ENCODE assay signal across 13 cellular contexts in genomic region chr2:65281626-65282351, GRCh38. TPM values are rescaled to one million over a fixed set of nuclear protein-coding genes. Genes with fewer than 3 reads are reported as not detected.
DNase-seq lines count a peak whose midpoint lies in the region; ATAC-seq and TF ChIP-seq lines count a peak whose summit lies in the region.
"Had no signal": no experiment of that assay in that cellular context is flagged by ENCODE, and none has a peak within 500 bp of the region (broad histone marks: within the 10 kb centered on the region; RNA-seq: fewer than 3 reads in every experiment).

No MANE protein-coding gene starts in this region.

- peak; percentile 83 for ATAC-seq in GM23338
- ATAC-seq in heart left ventricle: peak; percentile 47 to 63 (median 52)
- ATAC-seq in naive thymus-derived CD4-positive, alpha-beta T cell: no peak
- ATAC-seq: activated naive CD4-positive, alpha-beta T cell treated with anti-CD3 and anti-CD28 coated beads, Interleukin-2, amount 50 U/mL, for 72 hours had no signal

- TF ChIP-seq CTCF in GM23338 (conservative IDR thresholded peaks at IDR 0.05; ENCODE audit: low read depth in 2 of 2) (no peak), heart left ventricle (IDR thresholded peaks at IDR 0.05) (no peak), coronary artery (IDR thresholded peaks at IDR 0.05) (no peak)

- H3K36me3 Mint-ChIP-seq in GM23338 (ENCODE audit: low read depth): no peaks in the 10 kb centered on the region
- no peaks in the 10 kb centered on the region for H3K36me3 Mint-ChIP-seq in naive thymus-derived CD4-positive, alpha-beta T cell
- H3K36me3 Mint-ChIP-seq: activated naive CD4-positive, alpha-beta T cell treated with anti-CD3 and anti-CD28 coated beads, Interleukin-2, amount 50 U/mL, for 72 hours had no signal

- H3K4me3 Mint-ChIP-seq in GM23338: no peak overlapping the region
- no peak overlapping the region for H3K4me3 Mint-ChIP-seq in naive thymus-derived CD4-positive, alpha-beta T cell
- H3K4me3 Mint-ChIP-seq: T-helper 1 cell treated with Interleukin-12 subunit alpha and Interleukin-12 subunit beta and Interleukin-4 antibody, amounts not matched to agents 30 μg/mL and 1 μg/mL, for 36 hours had no signal

- H3K4me3 ChIP-seq in GM23338: no peak overlapping the region
- H3K4me3 ChIP-seq in heart left ventricle: no peak overlapping the region
- H3K4me3 ChIP-seq in neuron (ENCODE audit: low read length): no peak overlapping the region
- H3K4me3 ChIP-seq in naive thymus-derived CD4-positive, alpha-beta T cell (ENCODE audit: low read length): no peak overlapping the region
- H3K4me3 ChIP-seq in coronary artery: no peak overlapping the region

- H3K27ac ChIP-seq in GM23338 (ENCODE audit: low read depth): no peak overlapping the region
- H3K27ac ChIP-seq in heart left ventricle: peak overlapping the region in 7 of 12 donors; percentile 6 to 44 (median 28)
- no peak overlapping the region for H3K27ac ChIP-seq in naive thymus-derived CD4-positive, alpha-beta T cell (ENCODE audit: low read depth, low read length)
- no peak overlapping the region for H3K27ac ChIP-seq in coronary artery

- whole genome bisulfite sequencing in heart left ventricle, 4 donors: 30 to 38% (median 35%) methylated on average over 4 of the region's 4 CpGs

- no peaks in the 10 kb centered on the region for H3K9me2 ChIP-seq in GM23338 (ENCODE audit: insufficient read depth)

- H3F3A ChIP-seq in GM23338 (replicated peaks; ENCODE audit: low read depth): no peaks in the 10 kb centered on the region

- H3K4me1 ChIP-seq in GM23338 (ENCODE audit: insufficient read depth): peaks cover 4% of the 10 kb centered on the region; the same call in 1 of the 2 replicates
- peaks cover 7 to 38% (median 22%) of the 10 kb centered on the region in 12 donors for H3K4me1 ChIP-seq in heart left ventricle
- no peaks in the 10 kb centered on the region for H3K4me1 ChIP-seq in neuron (ENCODE audit: insufficient read depth, low read length)
- peaks cover 11 to 12% of the 10 kb centered on the region in 2 donors for H3K4me1 ChIP-seq in naive thymus-derived CD4-positive, alpha-beta T cell (ENCODE audit: control insufficient read depth in 2 of 2, insufficient read depth in 2 of 2, low read length in 2 of 2)

- CTCF ChIA-PET in naive thymus-derived CD4-positive, alpha-beta T cell (lab: Charles Lee): interaction anchor here (0.6 kb wide), 1 partner anchor 44 kb away, joined by 3 read pairs; no protein-coding TSS in a partner anchor

- H3K9me3 ChIP-seq in heart left ventricle: no peaks in the 10 kb centered on the region
- no peaks in the 10 kb centered on the region for H3K9me3 ChIP-seq in neuron (ENCODE audit: low read length)
- no peaks in the 10 kb centered on the region for H3K9me3 ChIP-seq in naive thymus-derived CD4-positive, alpha-beta T cell (ENCODE audit: control insufficient read depth in 2 of 3, low read length in 3 of 3)

- H3K27me3 ChIP-seq in GM23338 (ENCODE audit: insufficient read depth) (peaks cover 70% of the 10 kb centered on the region), heart left ventricle (peaks cover 0 to 4% (median 0%) of the 10 kb centered on the region in 9 donors), neuron (ENCODE audit: insufficient read depth, low read length) (no peaks in the 10 kb centered on the region)
- H3K27me3 ChIP-seq in naive thymus-derived CD4-positive, alpha-beta T cell (ENCODE audit: control insufficient read depth in 2 of 2, insufficient read depth in 2 of 2, low read length in 2 of 2): no peaks in the 10 kb centered on the region

- peaks cover 62% of the 10 kb centered on the region for H3K27me3 Mint-ChIP-seq in GM23338 (ENCODE audit: insufficient read depth, low read depth, poor library complexity)
- H3K27me3 Mint-ChIP-seq in naive thymus-derived CD4-positive, alpha-beta T cell: peaks cover 0 to 18% (median 0%) of the 10 kb centered on the region in 5 donors

- no peak overlapping the region for H3K27ac Mint-ChIP-seq in GM23338
- H3K27ac Mint-ChIP-seq in naive thymus-derived CD4-positive, alpha-beta T cell: no peak overlapping the region
- H3K27ac Mint-ChIP-seq: activated naive CD4-positive, alpha-beta T cell treated with anti-CD3 and anti-CD28 coated beads, Interleukin-2, amount 50 U/mL, for 72 hours; T-helper 1 cell treated with Interleukin-12 subunit alpha and Interleukin-12 subunit beta and Interleukin-4 antibody, amounts not matched to agents 30 μg/mL and 1 μg/mL, for 36 hours had no signal

- TF ChIP-seq POLR2A in heart left ventricle (IDR thresholded peaks at IDR 0.05): no peak

- H3K4me1 Mint-ChIP-seq in GM23338: peaks cover 12% of the 10 kb centered on the region
- H3K4me1 Mint-ChIP-seq in naive thymus-derived CD4-positive, alpha-beta T cell: peaks cover 6 to 19% (median 13%) of the 10 kb centered on the region in 7 donors

- peak overlapping the region; percentile 23; the same call in 1 of the 2 replicates for H3K4me2 ChIP-seq in GM23338

- H3K9me3 Mint-ChIP-seq in GM23338: no peaks in the 10 kb centered on the region
- H3K9me3 Mint-ChIP-seq in naive thymus-derived CD4-positive, alpha-beta T cell: peaks cover 0 to 1% (median 0%) of the 10 kb centered on the region in 11 donors
- H3K9me3 Mint-ChIP-seq: activated naive CD4-positive, alpha-beta T cell treated with anti-CD3 and anti-CD28 coated beads, Interleukin-2, amount 50 U/mL, for 72 hours; T-helper 1 cell treated with Interleukin-12 subunit alpha and Interleukin-12 subunit beta and Interleukin-4 antibody, amounts not matched to agents 30 μg/mL and 1 μg/mL, for 36 hours had no signal

- H2AFZ ChIP-seq in GM23338 (no peak overlapping the region), neuron (ENCODE audit: low read depth, low read length) (peak overlapping the region; percentile 14)

- intact Hi-C loops in heart left ventricle (cut with DNase I): no loop called here
- intact Hi-C loops in naive thymus-derived CD4-positive, alpha-beta T cell (cut with micrococcal nuclease): no loop called here

- DNase-seq in GM23338 (ENCODE audit: low spot score) (peak; percentile 69), RPMI7951 (ENCODE audit: low read depth) (peak; percentile 13), heart left ventricle (peak in 3 of 5 donors; percentile 41 to 67 (median 45)), coronary artery (ENCODE audit: low spot score) (no peak), NAMALWA (ENCODE audit: low spot score) (no peak), islet precursor cell (no peak)
- DNase-seq in naive thymus-derived CD4-positive, alpha-beta T cell: no peak
- DNase-seq: central memory CD4-positive, alpha-beta T cell; KBM-7; NCI-H1105 treated with DMSO at 0.1 percent for 48 hours had no signal

- H3K79me2 ChIP-seq in GM23338 (replicated peaks; ENCODE audit: insufficient read depth): no peaks in the 10 kb centered on the region

- H4K20me1 ChIP-seq in GM23338 (replicated peaks; ENCODE audit: insufficient read depth): peaks cover 9% of the 10 kb centered on the region

- no peaks in the 10 kb centered on the region for H3K36me3 ChIP-seq in GM23338 (ENCODE audit: insufficient read depth)
- H3K36me3 ChIP-seq in heart left ventricle: no peaks in the 10 kb centered on the region
- no peaks in the 10 kb centered on the region for H3K36me3 ChIP-seq in neuron (ENCODE audit: insufficient read depth, low read length)
- H3K36me3 ChIP-seq in naive thymus-derived CD4-positive, alpha-beta T cell (ENCODE audit: control insufficient read depth in 2 of 3, insufficient read depth in 3 of 3, low read length in 3 of 3): no peaks in the 10 kb centered on the region

- POLR2A ChIA-PET in naive thymus-derived CD4-positive, alpha-beta T cell (lab: Charles Lee): no interaction called here

TF ChIP-seq in GM23338, 12 proteins besides CTCF, POLR2A, EP300 and RAD21 (continues in another document):
- TF ChIP-seq EZH2phosphoT487 (IDR thresholded peaks at IDR 0.05; ENCODE audit: unreplicated experiment): no peak
- no peak for TF ChIP-seq POLR2AphosphoS5 (IDR thresholded peaks at IDR 0.05; ENCODE audit: low read depth)
- TF ChIP-seq NANOG (IDR thresholded peaks at IDR 0.05; ENCODE audit: borderline replicate concordance): no peak
- TF ChIP-seq ZNF114 (CRISPR knock-in tag; IDR thresholded peaks at IDR 0.05): no peak
- no peak for TF ChIP-seq JUNB (IDR thresholded peaks at IDR 0.05; ENCODE audit: unreplicated experiment)
- no peak for TF ChIP-seq ETS1 (IDR thresholded peaks at IDR 0.05)
- TF ChIP-seq STAT1 (IDR thresholded peaks at IDR 0.05; ENCODE audit: unreplicated experiment): no peak
- no peak for TF ChIP-seq EZH2 (IDR thresholded peaks at IDR 0.05; ENCODE audit: low read depth, unreplicated experiment)

RNA-seq across cellular contexts. Expression of gene ACTR2, which starts 54.2 kb away (rescaled TPM):
- 87.6 and 95.8 TPM in 2 replicates for total RNA-seq in GM23338 (2014; rRNA removed; shearing (Covaris generic))
- 69.8 and 73.6 TPM in 2 replicates for polyA plus RNA-seq in GM23338 (2016; fragmentation: Nextera tagmentation; extraction: Ambion mirVana)
- total RNA-seq in RPMI7951 (2014; rRNA removed; shearing (Covaris generic)): 85.8 and 98.8 TPM in 2 replicates
- 100 to 1,000 TPM in 6 of 9 donors, 10 to 100 TPM in 3; 32.6 to 216 (median 117) TPM for total RNA-seq in heart left ventricle
- 10 to 100 TPM; 28.2 to 84.2 TPM for polyA plus RNA-seq in heart left ventricle
- 100 to 1,000 TPM; 180 to 435 (median 287) TPM for total RNA-seq in naive thymus-derived CD4-positive, alpha-beta T cell
- polyA plus RNA-seq in naive thymus-derived CD4-positive, alpha-beta T cell: 100 to 1,000 TPM; 233 to 237 TPM

Comparison
In these comparisons a context has a peak if more than half of its experiments do, and no peak if none do; other contexts are left out.
1. DNase-seq: peak in GM23338 (single experiment), RPMI7951 (single experiment) and heart left ventricle (3 of 5); none in naive thymus-derived CD4-positive, alpha-beta T cell (0 of 9), coronary artery (single experiment), NAMALWA (single experiment) and islet precursor cell (single experiment).
2. H3K27ac ChIP-seq: peak in heart left ventricle (7 of 12); none in GM23338 (single experiment), naive thymus-derived CD4-positive, alpha-beta T cell (single experiment) and coronary artery (0 of 2).